Comparison of ENCODE assay signal across 8 cellular contexts in genomic region chr10:72244573-72245038, GRCh38. TPM values are rescaled to one million over a fixed set of nuclear protein-coding genes. Genes with fewer than 3 reads are reported as not detected.
DNase-seq lines count a peak whose midpoint lies in the region; ATAC-seq and TF ChIP-seq lines count a peak whose summit lies in the region.

No MANE protein-coding gene starts in this region.

- ATAC-seq in CD4-positive, alpha-beta T cell (ENCODE audit: poor library complexity): no peak
- ATAC-seq in RWPE2 (ENCODE audit: low read depth) (no peak), GM21528 (IDR thresholded peaks at IDR 0.05; ENCODE audit: low FRiP score, unreplicated experiment) (no peak)

- no peaks in the 10 kb centered on the region for H3K27me3 Mint-ChIP-seq in CD4-positive, alpha-beta T cell

- H3K4me1 ChIP-seq in RWPE2 (ENCODE audit: insufficient read depth, poor library complexity, severe bottlenecking) (peaks cover 65% of the 10 kb centered on the region), esophagus (ENCODE audit: control insufficient read depth in 2 of 2, insufficient read depth in 2 of 2, low read length in 1 of 2) (peaks cover 6 to 22% of the 10 kb centered on the region in 2 donors), prostate gland (replicated peaks) (peaks cover 41% of the 10 kb centered on the region)

- TF ChIP-seq CTCF in CD4-positive, alpha-beta T cell (IDR thresholded peaks at IDR 0.05): no peak
- no peak for TF ChIP-seq CTCF in RWPE2 (IDR thresholded peaks at IDR 0.05; ENCODE audit: poor library complexity, severe bottlenecking)
- TF ChIP-seq CTCF in prostate gland (IDR thresholded peaks at IDR 0.05): no peak

- H3K36me3 Mint-ChIP-seq in CD4-positive, alpha-beta T cell (ENCODE audit: low read depth): peaks cover 3% of the 10 kb centered on the region

- H3K4me3 ChIP-seq in RWPE2 (ENCODE audit: severe bottlenecking) (no peak overlapping the region), esophagus (ENCODE audit: low read depth in 1 of 2, low read length in 2 of 2) (no peak overlapping the region), prostate gland (no peak overlapping the region)

- DNase-seq in CD4-positive, alpha-beta T cell: no peak
- DNase-seq in RWPE2 (ENCODE audit: low spot score): no peak
- DNase-seq in prostate gland (ENCODE audit: low spot score): no peak
- DNase-seq in SK-N-DZ (ENCODE audit: low spot score): no peak
- DNase-seq in NOMO-1 treated with dmso at 0.1 percent for 144 hours (lab: John Stamatoyannopoulos, UW; ENCODE audit: unreplicated experiment): no peak
- no peak for DNase-seq in KG1 (lab: John Stamatoyannopoulos, UW)

- POLR2A ChIA-PET in CD4-positive, alpha-beta T cell (lab: Charles Lee): no interaction called here

- intact Hi-C loops in CD4-positive, alpha-beta T cell (cut with DNase I, micrococcal nuclease): loop anchor here in 1 of 2 experiments (5.0 kb wide), 1 partner anchor 93 kb away; no protein-coding TSS in a partner anchor
- intact Hi-C loops in prostate gland (cut with DNase I): no loop called here

- H3K36me3 ChIP-seq in RWPE2 (ENCODE audit: low read depth) (no peaks in the 10 kb centered on the region), esophagus (ENCODE audit: control insufficient read depth in 2 of 2, insufficient read depth in 2 of 2, low read length in 1 of 2) (no peaks in the 10 kb centered on the region), prostate gland (no peaks in the 10 kb centered on the region)

- H3K9me3 ChIP-seq in CD4-positive, alpha-beta T cell (ENCODE audit: control insufficient read depth, low read length): no peaks in the 10 kb centered on the region
- H3K9me3 ChIP-seq in RWPE2 (ENCODE audit: severe bottlenecking) (no peaks in the 10 kb centered on the region), esophagus (ENCODE audit: control insufficient read depth in 2 of 2, insufficient read depth in 1 of 2, low read depth in 1 of 2, low read length in 1 of 2) (no peaks in the 10 kb centered on the region), prostate gland (no peaks in the 10 kb centered on the region)

- 47 to 52% methylated on average over 5 of the region's 5 CpGs for WGBS in esophagus, 2 donors
- WGBS in prostate gland: 61% methylated on average over 5 of the region's 5 CpGs

- H3K4me3 Mint-ChIP-seq in CD4-positive, alpha-beta T cell: peak overlapping the region; percentile 14

- peak overlapping the region; percentile 96 for H3K27ac Mint-ChIP-seq in CD4-positive, alpha-beta T cell

- peaks cover 89% of the 10 kb centered on the region for H3K4me1 Mint-ChIP-seq in CD4-positive, alpha-beta T cell (ENCODE audit: low read depth)

- TF ChIP-seq POLR2A in prostate gland (IDR thresholded peaks at IDR 0.05): no peak

- H3K27ac ChIP-seq in CD4-positive, alpha-beta T cell (ENCODE audit: low read depth, low read length): no peak overlapping the region
- H3K27ac ChIP-seq in RWPE2 (ENCODE audit: poor library complexity, severe bottlenecking) (peak overlapping the region; percentile 99), esophagus (ENCODE audit: low read depth in 2 of 2, low read length in 1 of 2) (peak overlapping the region; percentile 66 to 79), prostate gland (peak overlapping the region; percentile 91 to 94)

- CTCF ChIA-PET in CD4-positive, alpha-beta T cell (lab: Charles Lee): no interaction called here

- H3K27me3 ChIP-seq in CD4-positive, alpha-beta T cell (ENCODE audit: control insufficient read depth, insufficient read depth, low read length): no peaks in the 10 kb centered on the region
- no peaks in the 10 kb centered on the region for H3K27me3 ChIP-seq in RWPE2 (ENCODE audit: insufficient read depth, poor library complexity, severe bottlenecking)
- H3K27me3 ChIP-seq in esophagus (ENCODE audit: control insufficient read depth in 1 of 2, insufficient read depth in 2 of 2, low read length in 2 of 2): no peaks in the 10 kb centered on the region
- no peaks in the 10 kb centered on the region for H3K27me3 ChIP-seq in prostate gland (replicated peaks; ENCODE audit: insufficient read depth)

- no peaks in the 10 kb centered on the region for H3K9me3 Mint-ChIP-seq in CD4-positive, alpha-beta T cell

RNA-seq across cellular contexts. Expression of gene ASCC1, which starts 28.5 kb away (rescaled TPM):
- 10 to 100 TPM; 16.5 to 19.0 TPM for total RNA-seq in CD4-positive, alpha-beta T cell
- polyA plus RNA-seq in esophagus: 10 to 100 TPM in 1 of 2 donors, 1 to 10 TPM in 1; 4.7 to 12.8 TPM
- total RNA-seq in prostate gland: 10 to 100 TPM; 14.8 to 38.3 TPM
- 39.5 and 50.1 TPM in 2 replicates for polyA plus RNA-seq in SK-N-DZ (2014; cell fraction: cytosol; rRNA removed)
- 23.2 and 23.7 TPM in 2 replicates for polyA plus RNA-seq in SK-N-DZ (2014; cell fraction: nucleus; rRNA removed)

RNA-seq across cellular contexts. Expression of gene ANAPC16, which starts 28.8 kb away (rescaled TPM):
- 10 to 100 TPM; 61.9 to 64.3 TPM for total RNA-seq in CD4-positive, alpha-beta T cell
- polyA plus RNA-seq in esophagus: 100 to 1,000 TPM in 1 of 2 donors, 10 to 100 TPM in 1; 80.2 to 112 TPM
- total RNA-seq in prostate gland: 100 to 1,000 TPM in 1 of 2 donors, 10 to 100 TPM in 1; 73.4 to 123 TPM
- polyA plus RNA-seq in SK-N-DZ (2014; cell fraction: cytosol; rRNA removed): 96.1 and 104 TPM in 2 replicates
- polyA plus RNA-seq in SK-N-DZ (2014; cell fraction: nucleus; rRNA removed): 51.8 and 51.9 TPM in 2 replicates

RNA-seq across cellular contexts. Expression of gene DDIT4, which starts 29.1 kb away (rescaled TPM):
- 100 to 1,000 TPM; 427 to 436 TPM for total RNA-seq in CD4-positive, alpha-beta T cell
- polyA plus RNA-seq in esophagus: 100 to 1,000 TPM; 230 to 332 TPM
- total RNA-seq in prostate gland: 100 to 1,000 TPM; 259 to 265 TPM
- 50.3 and 61.1 TPM in 2 replicates for polyA plus RNA-seq in SK-N-DZ (2014; cell fraction: cytosol; rRNA removed)
- polyA plus RNA-seq in SK-N-DZ (2014; cell fraction: nucleus; rRNA removed): 30.1 and 38.3 TPM in 2 replicates
